In genomic region chr11:820655-821512, GRCh38 we compare ENCODE assay signal across 8 cellular contexts. TPM values are rescaled to one million over a fixed set of nuclear protein-coding genes. Genes with fewer than 3 reads are reported as not detected.
DNase-seq lines count a peak whose midpoint lies in the region; ATAC-seq and TF ChIP-seq lines count a peak whose summit lies in the region.

No MANE protein-coding gene starts in this region.

- peaks cover 13% of the 10 kb centered on the region for H3K36me3 Mint-ChIP-seq in endodermal cell (ENCODE audit: low read depth)

- H3K27me3 ChIP-seq in PC-3 (ENCODE audit: low read length) (no peaks in the 10 kb centered on the region), endodermal cell (ENCODE audit: control insufficient read depth, insufficient read depth, low read length, poor library complexity, severe bottlenecking) (peaks cover 8% of the 10 kb centered on the region)

- peak overlapping the region; percentile 70 for H3K4me3 Mint-ChIP-seq in endodermal cell

- 87 to 89% methylated on average over 7 to 11 of the region's 11 CpGs for WGBS in endodermal cell (ENCODE audit: insufficient coverage in 1 of 2, insufficient read length in 1 of 2), 2 experiments

- no peaks in the 10 kb centered on the region for H3K9me2 ChIP-seq in PC-3 (replicated peaks; ENCODE audit: low read length)

- H3K4me3 ChIP-seq in PC-3 (ENCODE audit: low read length) (peak overlapping the region; percentile 89), endodermal cell (ENCODE audit: low read length) (peak overlapping the region; percentile 81)

- H3K9ac ChIP-seq in PC-3 (ENCODE audit: low read length) (peak overlapping the region; percentile 67), endodermal cell (ENCODE audit: extremely low read depth, low read length, poor library complexity, severe bottlenecking) (peak overlapping the region; percentile 63)

- peak overlapping the region; percentile 100 for H3K4me2 ChIP-seq in PC-3 (ENCODE audit: low read length)

- H3K36me3 ChIP-seq in PC-3 (ENCODE audit: low read depth, low read length) (no peaks in the 10 kb centered on the region), endodermal cell (ENCODE audit: control insufficient read depth, insufficient read depth, low read length) (no peaks in the 10 kb centered on the region)

- H3K27ac ChIP-seq in PC-3 (ENCODE audit: low read length) (peak overlapping the region; percentile 57), endodermal cell (ENCODE audit: low read depth, low read length) (no peak overlapping the region)

- H3K27me3 Mint-ChIP-seq in endodermal cell (ENCODE audit: insufficient read depth), result no peaks in the 10 kb centered on the region

- no peak overlapping the region for H3K27ac Mint-ChIP-seq in endodermal cell

- no peaks in the 10 kb centered on the region for H3K9me3 ChIP-seq in PC-3 (ENCODE audit: low read length)
- H3K9me3 ChIP-seq in endodermal cell (ENCODE audit: control insufficient read depth, low read length), result no peaks in the 10 kb centered on the region

- H4K20me1 ChIP-seq in PC-3 (ENCODE audit: low read length), result peaks cover 13% of the 10 kb centered on the region; the same call in 1 of the 2 replicates

- DNase-seq in Daoy (ENCODE audit: low read depth) (peak; percentile 65), PC-3 (peak; percentile 84), endodermal cell (no peak), myocyte (ENCODE audit: low read depth) (peak; percentile 97), NCI-H526 (lab: John Stamatoyannopoulos, UW) (no peak), globus pallidus (ENCODE audit: low spot score) (no peak)

- H3K4me1 Mint-ChIP-seq in endodermal cell, result no peaks in the 10 kb centered on the region

- H3K79me2 ChIP-seq in PC-3 (ENCODE audit: low read length), result peaks cover 25% of the 10 kb centered on the region

- TF ChIP-seq CTCF in PC-3 (conservative IDR thresholded peaks at IDR 0.05; ENCODE audit: low read depth, low read length) (no peak), endodermal cell (conservative IDR thresholded peaks at IDR 0.05) (no peak)

- TSS peak; percentile 67 for BruUV-seq in PC-3 (replicated peaks; lab: Mats Ljungman, UMichigan)

- H2AFZ ChIP-seq in PC-3 (ENCODE audit: low read length), result no peak overlapping the region

- peak; percentile 45 for ATAC-seq in PC-3
- no peak for ATAC-seq in GM21423 (IDR thresholded peaks at IDR 0.05; ENCODE audit: unreplicated experiment)
- no peak for ATAC-seq in GM18909 (IDR thresholded peaks at IDR 0.05; ENCODE audit: poor library complexity, unreplicated experiment)

- POLR2A ChIA-PET in PC-3 (lab: Charles Lee; ENCODE audit: unreplicated experiment), result interaction anchor here (1.0 to 2.1 kb wide), 3 partner anchors 11 to 14 kb away, joined by 4 to 16 read pairs (median 12); partner anchors contain the start of gene CD151

- CTCF ChIA-PET in PC-3 (lab: Charles Lee), result interaction anchor here (1.9 kb wide), 1 partner anchor 12 kb away, joined by 18 read pairs; the partner anchor contains the start of gene CD151

- no peaks in the 10 kb centered on the region for H3F3A ChIP-seq in PC-3 (ENCODE audit: low read length, unreplicated experiment)

- no peaks in the 10 kb centered on the region for H3K9me3 Mint-ChIP-seq in endodermal cell

- H3K4me1 ChIP-seq in PC-3 (ENCODE audit: insufficient read depth, low read length) (peaks cover 41% of the 10 kb centered on the region), endodermal cell (ENCODE audit: control insufficient read depth, insufficient read depth, low read length) (no peaks in the 10 kb centered on the region)

- intact Hi-C loops in PC-3 (cut with micrococcal nuclease), result loop anchor here (2.0 kb wide), 1 partner anchor 24 kb away; no protein-coding TSS in a partner anchor

RNA-seq across cellular contexts. Expression of gene PNPLA2, which starts 2.2 kb away (rescaled TPM):
- total RNA-seq in Daoy (2014; rRNA removed; shearing (Covaris generic)), result 10.9 and 24.2 TPM in 2 replicates
- total RNA-seq in PC-3 (2014; rRNA removed) (40.2 and 41.4 TPM in 2 replicates), endodermal cell (10 to 100 TPM; 77.0 to 77.6 TPM), myocyte (84.0 and 183 TPM in 2 replicates)
- polyA plus RNA-seq in endodermal cell (2013, experiment 1 of 2), result 35.9 TPM
- polyA plus RNA-seq in endodermal cell (2013, experiment 2 of 2), result 30.1 TPM
- polyA plus RNA-seq in myocyte (2012), result 179 TPM

RNA-seq across cellular contexts. Expression of gene CRACR2B, which starts 6.8 kb away (rescaled TPM):
- 5.3 and 9.0 TPM in 2 replicates for total RNA-seq in Daoy (2014; rRNA removed; shearing (Covaris generic))
- 10.6 and 19.8 TPM in 2 replicates for total RNA-seq in PC-3 (2014; rRNA removed)
- 10 to 100 TPM; 22.3 to 28.1 TPM for total RNA-seq in endodermal cell
- polyA plus RNA-seq in endodermal cell (2013, experiment 1 of 2), result 9.0 TPM
- polyA plus RNA-seq in endodermal cell (2013, experiment 2 of 2), result 6.2 TPM
- 16.6 and 26.5 TPM in 2 replicates for total RNA-seq in myocyte
- 9.4 TPM for polyA plus RNA-seq in myocyte (2012)

RNA-seq across cellular contexts. Expression of gene RPLP2, which starts 11.1 kb away (rescaled TPM):
- total RNA-seq in Daoy (2014; rRNA removed; shearing (Covaris generic)), result 693 and 756 TPM in 2 replicates
- total RNA-seq in PC-3 (2014; rRNA removed), result 897 and 964 TPM in 2 replicates
- total RNA-seq in endodermal cell, result 1,000 to 10,000 TPM; 1,966 to 2,020 TPM
- 1,769 TPM for polyA plus RNA-seq in endodermal cell (2013, experiment 1 of 2)
- polyA plus RNA-seq in endodermal cell (2013, experiment 2 of 2), result 1,602 TPM
- total RNA-seq in myocyte, result 381 and 504 TPM in 2 replicates
- polyA plus RNA-seq in myocyte (2012), result 1,554 TPM

RNA-seq across cellular contexts. Expression of gene CD151, which starts 11.9 kb away (rescaled TPM):
- 246 and 253 TPM in 2 replicates for total RNA-seq in Daoy (2014; rRNA removed; shearing (Covaris generic))
- total RNA-seq in PC-3 (2014; rRNA removed) (469 and 490 TPM in 2 replicates), endodermal cell (100 to 1,000 TPM; 139 to 165 TPM), myocyte (900 and 1,201 TPM in 2 replicates)
- polyA plus RNA-seq in endodermal cell (2013, experiment 1 of 2), result 153 TPM
- polyA plus RNA-seq in endodermal cell (2013, experiment 2 of 2), result 149 TPM
- 1,432 TPM for polyA plus RNA-seq in myocyte (2012)

RNA-seq across cellular contexts. Expression of gene PIDD1, which starts 15.9 kb away (rescaled TPM):
- total RNA-seq in Daoy (2014; rRNA removed; shearing (Covaris generic)), result 3.5 and 10.4 TPM in 2 replicates
- total RNA-seq in PC-3 (2014; rRNA removed) (11.7 and 14.9 TPM in 2 replicates), endodermal cell (10 to 100 TPM; 39.9 to 48.8 TPM), myocyte (10.5 and 14.7 TPM in 2 replicates)
- polyA plus RNA-seq in endodermal cell (2013, experiment 1 of 2), result 34.3 TPM
- polyA plus RNA-seq in endodermal cell (2013, experiment 2 of 2), result 24.6 TPM
- polyA plus RNA-seq in myocyte (2012), result 11.7 TPM

Comparison
In these comparisons a context has a peak if more than half of its experiments do, and no peak if none do; other contexts are left out.
1. DNase-seq: peak in Daoy (single experiment), PC-3 (single experiment) and myocyte (single experiment); none in endodermal cell (single experiment), NCI-H526 (0 of 2) and globus pallidus (single experiment).